Comparison of ENCODE assay signal across 21 cellular contexts in genomic region chr13:52452470-52452869, GRCh38. TPM values are rescaled to one million over a fixed set of nuclear protein-coding genes. Genes with fewer than 3 reads are reported as not detected.
DNase-seq lines count a peak whose midpoint lies in the region; ATAC-seq, FAIRE-seq and TF ChIP-seq lines count a peak whose summit lies in the region.
"Had no signal": no experiment of that assay in that cellular context is flagged by ENCODE, and none has a peak within 500 bp of the region (broad histone marks: within the 10 kb centered on the region; RNA-seq: fewer than 3 reads in every experiment).

No MANE protein-coding gene starts in this region.

- no peaks in the 10 kb centered on the region for H3K9me3 Mint-ChIP-seq in nephron
- no peaks in the 10 kb centered on the region for H3K9me3 Mint-ChIP-seq in activated T-helper 17 cell treated with anti-CD3 and anti-CD28 coated beads, Interleukin-2, amount 50 U/mL, for 72 hours
- H3K9me3 Mint-ChIP-seq: CD8-positive, alpha-beta T cell had no signal

- no peak for TF ChIP-seq CTCF in KMS-11 (conservative IDR thresholded peaks at IDR 0.05; ENCODE audit: low read depth, low read length)
- TF ChIP-seq CTCF in bronchial epithelial cell (IDR thresholded peaks at IDR 0.05; ENCODE audit: insufficient read depth, low read length, severe bottlenecking): no peak
- no peak for TF ChIP-seq CTCF in nephron (IDR thresholded peaks at IDR 0.05; ENCODE audit: unreplicated experiment in 3 of 3)

- peaks cover 55% of the 10 kb centered on the region for H3K79me2 ChIP-seq in KMS-11 (ENCODE audit: insufficient read depth, low read depth)

- H3K27ac Mint-ChIP-seq in nephron: no peak overlapping the region
- no peak overlapping the region for H3K27ac Mint-ChIP-seq in activated T-helper 17 cell treated with anti-CD3 and anti-CD28 coated beads, Interleukin-2, amount 50 U/mL, for 72 hours
- H3K27ac Mint-ChIP-seq: CD8-positive, alpha-beta T cell had no signal

- peaks cover 54% of the 10 kb centered on the region for H3K4me1 ChIP-seq in KMS-11 (ENCODE audit: low read depth, poor library complexity, severe bottlenecking)

- H3K27ac ChIP-seq in KMS-11: peak overlapping the region; percentile 98; the same call in 1 of the 2 replicates
- H3K27ac ChIP-seq: 22Rv1; BLaER1 treated with 17β-estradiol and CSF1 and Interleukin-3, amounts not matched to agents 10 nM and 100 nM had no signal

- peak; percentile 9 for DNase-seq in DMS 273 (lab: John Stamatoyannopoulos, UW; ENCODE audit: unreplicated experiment)
- no peak for DNase-seq in DMS 273 treated with DMSO at 0.1 percent for 48 hours (lab: John Stamatoyannopoulos, UW)
- DNase-seq in bronchial epithelial cell (ENCODE audit: low read depth): peak; percentile 17
- DNase-seq in NCI-H2196 treated with DMSO at 0.1 percent for 48 hours (lab: John Stamatoyannopoulos, UW; ENCODE audit: unreplicated experiment): no peak
- no peak for DNase-seq in NCI-H1930 (lab: John Stamatoyannopoulos, UW)
- DNase-seq: ACHN; CD8-positive, alpha-beta T cell; NCI-H1092; NCI-H1436 treated with DMSO at 0.1 percent for 48 hours; NCI-H2029; NCI-H2171 treated with DMSO at 0.1 percent for 48 hours; NCI-H446; SIG-M5 had no signal

- peaks cover 6% of the 10 kb centered on the region for H3K36me3 Mint-ChIP-seq in nephron (ENCODE audit: low read depth)
- H3K36me3 Mint-ChIP-seq in activated T-helper 17 cell treated with anti-CD3 and anti-CD28 coated beads, Interleukin-2, amount 50 U/mL, for 72 hours (ENCODE audit: low read depth): peaks cover 28% of the 10 kb centered on the region

- H3K9ac ChIP-seq in KMS-11: no peak overlapping the region

- H3K4me2 ChIP-seq in KMS-11: no peak overlapping the region

- no peak overlapping the region for H2AFZ ChIP-seq in KMS-11 (ENCODE audit: low read depth)

- peaks cover 4% of the 10 kb centered on the region for H3K27me3 Mint-ChIP-seq in nephron (ENCODE audit: low read depth)
- no peaks in the 10 kb centered on the region for H3K27me3 Mint-ChIP-seq in activated T-helper 17 cell treated with anti-CD3 and anti-CD28 coated beads, Interleukin-2, amount 50 U/mL, for 72 hours

- peaks cover 45% of the 10 kb centered on the region for H3K4me1 Mint-ChIP-seq in nephron
- peaks cover 24% of the 10 kb centered on the region for H3K4me1 Mint-ChIP-seq in activated T-helper 17 cell treated with anti-CD3 and anti-CD28 coated beads, Interleukin-2, amount 50 U/mL, for 72 hours

- H3K4me3 ChIP-seq in KMS-11 (IDR thresholded peaks at IDR 0.05; ENCODE audit: insufficient read depth, low read depth, low read length) (no peak overlapping the region), bronchial epithelial cell (ENCODE audit: low read depth, low read length) (no peak overlapping the region)
- H3K4me3 ChIP-seq: BLaER1 treated with 17β-estradiol and CSF1 and Interleukin-3, amounts not matched to agents 10 nM and 100 nM; K562 had no signal

- no peaks in the 10 kb centered on the region for H3K27me3 ChIP-seq in KMS-11 (ENCODE audit: insufficient read depth, low read depth)
- H3K27me3 ChIP-seq in bronchial epithelial cell (ENCODE audit: control insufficient read depth, insufficient read depth, low read length): no peaks in the 10 kb centered on the region
- H3K27me3 ChIP-seq: BLaER1 treated with 17β-estradiol and CSF1 and Interleukin-3, amounts not matched to agents 10 nM and 100 nM had no signal

- peaks cover 7% of the 10 kb centered on the region; the same call in 1 of the 2 replicates for H3K36me3 ChIP-seq in KMS-11 (ENCODE audit: insufficient read depth)
- H3K36me3 ChIP-seq in bronchial epithelial cell (ENCODE audit: control insufficient read depth, insufficient read depth, low read length): peaks cover 1% of the 10 kb centered on the region

- FAIRE-seq in bronchial epithelial cell (lab: Jason Lieb, UNC): no peak
- FAIRE-seq: K562 had no signal

- ATAC-seq in activated T-helper 17 cell treated with anti-CD3 and anti-CD28 coated beads, Interleukin-2, amount 50 U/mL, for 72 hours (replicated peaks): no peak
- ATAC-seq: CD8-positive, alpha-beta T cell; K562; Panc1; SK-N-SH treated with all-trans-retinoic acid at 6 μM for 48 hours had no signal

- H4K20me1 ChIP-seq in KMS-11 (ENCODE audit: insufficient read depth): no peaks in the 10 kb centered on the region

- peak overlapping the region; percentile 23 to 79 (median 54) for H3K4me3 Mint-ChIP-seq in nephron
- no peak overlapping the region for H3K4me3 Mint-ChIP-seq in activated T-helper 17 cell treated with anti-CD3 and anti-CD28 coated beads, Interleukin-2, amount 50 U/mL, for 72 hours
- H3K4me3 Mint-ChIP-seq: CD8-positive, alpha-beta T cell had no signal

RNA-seq across cellular contexts. Expression of gene VPS36, which starts 2.0 kb away (rescaled TPM):
- total RNA-seq in bronchial epithelial cell: 24.5 and 25.5 TPM in 2 replicates
- total RNA-seq in activated T-helper 17 cell treated with anti-CD3 and anti-CD28 coated beads, Interleukin-2, amount 50 U/mL, for 72 hours: 10 to 100 TPM; 24.0 to 37.6 TPM

RNA-seq across cellular contexts. Expression of gene CKAP2, which starts 2.8 kb away (rescaled TPM):
- total RNA-seq in bronchial epithelial cell: 6.6 and 8.6 TPM in 2 replicates
- 10 to 100 TPM; 61.0 to 79.7 TPM for total RNA-seq in activated T-helper 17 cell treated with anti-CD3 and anti-CD28 coated beads, Interleukin-2, amount 50 U/mL, for 72 hours

RNA-seq across cellular contexts. Expression of gene THSD1, which starts 46.5 kb away (rescaled TPM):
- 11.0 and 19.5 TPM in 2 replicates for total RNA-seq in bronchial epithelial cell
- total RNA-seq in activated T-helper 17 cell treated with anti-CD3 and anti-CD28 coated beads, Interleukin-2, amount 50 U/mL, for 72 hours: under 1 TPM; 0.32 to 0.54 TPM

Comparison
In these comparisons a context has a peak if more than half of its experiments do, and no peak if none do; other contexts are left out.
1. DNase-seq: peak in DMS 273 (single experiment) and bronchial epithelial cell (single experiment); none in DMS 273 treated with DMSO at 0.1 percent for 48 hours (single experiment), NCI-H2196 treated with DMSO at 0.1 percent for 48 hours (single experiment) and NCI-H1930 (0 of 2).